In the genomic region with DNA sequence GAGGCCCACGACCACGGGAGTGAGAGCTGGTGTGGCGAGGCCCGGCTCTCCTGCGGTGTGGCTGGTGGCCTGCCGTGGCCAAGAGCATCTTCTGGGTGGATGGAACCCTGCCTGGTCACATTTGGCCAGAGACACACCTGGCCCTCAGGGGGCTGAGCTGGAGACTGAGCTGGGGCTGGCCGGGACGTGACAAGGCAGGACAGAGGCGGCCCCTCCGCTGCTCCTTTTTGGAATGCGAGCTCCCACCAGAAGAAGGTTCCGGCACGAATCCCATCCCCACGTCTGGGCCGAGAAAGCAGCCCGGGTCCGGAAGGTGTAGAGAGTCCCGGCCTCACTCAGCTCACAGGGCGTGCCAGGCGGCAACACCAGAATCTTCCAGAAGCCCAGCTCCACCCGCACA, we compare ENCODE assay signal across 20 cellular contexts.
"Had no signal": no experiment of that assay in that cellular context is flagged by ENCODE, and none has a peak within 500 bp of the region (broad histone marks: within the 10 kb centered on the region; RNA-seq: fewer than 3 reads in every experiment).

No MANE protein-coding gene starts in this region.

- H3K4me3 ChIP-seq: esophagus muscularis mucosa, gastroesophageal sphincter, heart right ventricle, prostate gland, skin epidermis, thoracic aorta, upper lobe of left lung had no signal

- H3K36me3 ChIP-seq: prostate gland had no signal

- H3K4me1 Mint-ChIP-seq: WTC11 had no signal

- H3K27ac ChIP-seq: heart right ventricle, prostate gland, skin epidermis, thoracic aorta, upper lobe of left lung had no signal

- H3K4me3 Mint-ChIP-seq: activated CD4-positive, alpha-beta T cell treated with anti-CD3 and anti-CD28 coated beads for 36 hours; activated CD8-positive, alpha-beta memory T cell treated with anti-CD3 and anti-CD28 coated beads, Interleukin-2, amount 10 ng/mL, durations not matched to agents 7 days and 5 days; activated naive CD4-positive, alpha-beta T cell treated with anti-CD3 and anti-CD28 coated beads for 36 hours; immature natural killer cell; nephron progenitor cell; stimulated activated memory B cell treated with anti-CD40 and anti-IgM and Interleukin-4, amounts not matched to agents 10 μg/mL and 1 μg/mL and 100 μg/mL, for 72 hours; WTC11 had no signal

- H3K9me3 ChIP-seq: esophagus muscularis mucosa, gastroesophageal sphincter, heart right ventricle, prostate gland, thoracic aorta, upper lobe of left lung had no signal

- H3K36me3 Mint-ChIP-seq: WTC11 had no signal

- H3K27me3 ChIP-seq: esophagus muscularis mucosa, upper lobe of left lung had no signal

- H3K27ac Mint-ChIP-seq: activated CD4-positive, alpha-beta T cell treated with anti-CD3 and anti-CD28 coated beads for 36 hours; activated CD8-positive, alpha-beta memory T cell treated with anti-CD3 and anti-CD28 coated beads, Interleukin-2, amount 10 ng/mL, durations not matched to agents 7 days and 5 days; activated naive CD4-positive, alpha-beta T cell treated with anti-CD3 and anti-CD28 coated beads for 36 hours; immature natural killer cell; stimulated activated memory B cell treated with anti-CD40 and anti-IgM and Interleukin-4, amounts not matched to agents 10 μg/mL and 1 μg/mL and 100 μg/mL, for 72 hours; WTC11 had no signal

- H3K27me3 Mint-ChIP-seq: activated CD4-positive, alpha-beta T cell treated with anti-CD3 and anti-CD28 coated beads for 36 hours; stimulated activated memory B cell treated with anti-CD40 and anti-IgM and Interleukin-4, amounts not matched to agents 10 μg/mL and 1 μg/mL and 100 μg/mL, for 72 hours had no signal

- ATAC-seq: activated CD4-positive, alpha-beta T cell treated with anti-CD3 and anti-CD28 coated beads for 36 hours; activated CD8-positive, alpha-beta memory T cell treated with anti-CD3 and anti-CD28 coated beads, Interleukin-2, amount 10 ng/mL, durations not matched to agents 7 days and 5 days; gastroesophageal sphincter; heart right ventricle; right cardiac atrium; stimulated activated memory B cell treated with anti-CD40 and anti-IgM and Interleukin-4, amounts not matched to agents 10 μg/mL and 1 μg/mL and 100 μg/mL, for 72 hours; WTC11 had no signal

- DNase-seq: activated CD4-positive, alpha-beta T cell treated with anti-CD3 and anti-CD28 coated beads for 36 hours; activated CD4-positive, alpha-beta T cell treated with anti-CD3 and anti-CD28 coated beads, Interleukin-2, amount 50 U/mL, for 48 hours; activated CD8-positive, alpha-beta memory T cell treated with anti-CD3 and anti-CD28 coated beads, Interleukin-2, amount 10 ng/mL, durations not matched to agents 7 days and 5 days; activated naive CD4-positive, alpha-beta T cell treated with anti-CD3 and anti-CD28 coated beads for 36 hours; cerebellar nuclear complex; effector CD4-positive, alpha-beta T cell; heart right ventricle; immature natural killer cell; mesendoderm; nephron progenitor cell; stimulated activated CD4-positive, alpha-beta T cell treated with anti-CD3 and anti-CD28 coated beads, Interleukin-4, amount 100 ng/mL, for 1 hour had no signal
